Comparison of ENCODE assay signal across 8 cellular contexts in the genomic region with DNA sequence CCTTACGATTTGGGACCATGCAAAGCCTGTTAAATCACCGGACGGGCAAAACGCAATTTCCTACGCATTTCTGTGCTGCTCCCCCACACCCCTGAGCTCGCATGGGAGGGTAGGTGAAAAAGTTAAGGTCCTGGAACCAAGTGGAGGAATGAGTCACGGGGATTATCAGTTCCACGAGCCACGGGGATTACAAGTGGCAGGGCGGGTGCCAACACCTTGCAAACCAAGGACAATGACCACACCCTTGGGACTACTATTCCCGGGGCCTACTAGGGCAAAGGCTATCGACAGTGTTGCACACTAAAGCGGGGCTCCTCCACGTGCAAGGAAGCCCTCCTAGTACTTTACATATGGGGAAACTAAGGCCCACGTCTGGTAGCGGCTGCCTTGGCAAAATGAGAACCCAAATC. TPM values are rescaled to one million over a fixed set of nuclear protein-coding genes. Genes with fewer than 3 reads are reported as not detected.
DNase-seq lines count a peak whose midpoint lies in the region; ATAC-seq, FAIRE-seq and TF ChIP-seq lines count a peak whose summit lies in the region.

No MANE protein-coding gene starts in this region.

- intact Hi-C loops in thyroid gland (cut with DNase I): loop anchor here (5.0 to 10.0 kb wide), 2 partner anchors 61 to 198 kb away; a partner anchor contains a TSS

- TF ChIP-seq CTCF in thyroid gland (IDR thresholded peaks at IDR 0.05) (no peak), GM10266 (IDR thresholded peaks at IDR 0.05; ENCODE audit: control insufficient read depth, insufficient read depth, low read depth, missing control alignments) (no peak)

- no peak for DNase-seq in GM12892 (ENCODE audit: insufficient read length)
- peak; percentile 9 for DNase-seq in mesendoderm
- peak; percentile 90 for DNase-seq in thyroid gland
- no peak for DNase-seq in GM10266 (ENCODE audit: extremely low spot score)
- DNase-seq in OCI-M2 (lab: John Stamatoyannopoulos, UW; ENCODE audit: unreplicated experiment): no peak

- H4K5ac ChIP-seq in mesendoderm (ENCODE audit: low read length): no peak overlapping the region

- peak overlapping the region; percentile 20 for H3K18ac ChIP-seq in mesendoderm (ENCODE audit: low read length)

- H3K79me2 ChIP-seq in mesendoderm (ENCODE audit: control insufficient read depth, insufficient read depth, low read length): no peaks in the 10 kb centered on the region

- WGBS in mesendoderm (ENCODE audit: extremely low coverage, insufficient coverage, low lambda C conversion rate): no CpG with 5 or more reads among the region's 16 CpGs
- WGBS in thyroid gland, 2 donors: 8 to 12% methylated on average over 12 to 15 of the region's 16 CpGs

- H2BK15ac ChIP-seq in mesendoderm (replicated peaks; ENCODE audit: low read depth): no peak overlapping the region

- peak overlapping the region; percentile 86 for H3K27ac ChIP-seq in duodenal mucosa (ENCODE audit: low read depth, low read length)
- H3K27ac ChIP-seq in mesendoderm (ENCODE audit: low read depth, low read length): no peak overlapping the region
- peak overlapping the region; percentile 62 to 89 (median 80) for H3K27ac ChIP-seq in thyroid gland

- no peak for TF ChIP-seq POLR2A in GM12892 (IDR thresholded peaks at IDR 0.05; ENCODE audit: low read depth, low read length)
- TF ChIP-seq POLR2A in thyroid gland (IDR thresholded peaks at IDR 0.05): no peak

- no peaks in the 10 kb centered on the region for H3K27me3 ChIP-seq in duodenal mucosa (ENCODE audit: control insufficient read depth in 1 of 2, insufficient read depth in 2 of 2, low read length in 2 of 2)
- H3K27me3 ChIP-seq in mesendoderm (ENCODE audit: insufficient read depth, low read length, poor library complexity): no peaks in the 10 kb centered on the region
- H3K27me3 ChIP-seq in thyroid gland: no peaks in the 10 kb centered on the region

- peak; percentile 12 for ATAC-seq in HG02885 (IDR thresholded peaks at IDR 0.05; ENCODE audit: poor library complexity, unreplicated experiment)
- ATAC-seq in SK-N-SH treated with all-trans-retinoic acid at 6 μM for 48 hours: peak; percentile 34

- peaks cover 4% of the 10 kb centered on the region for H3K79me1 ChIP-seq in mesendoderm (ENCODE audit: low read length)

- peak; percentile 27 for FAIRE-seq in GM12892 (lab: Jason Lieb, UNC)

- peak overlapping the region; percentile 55 to 95 for H3K9ac ChIP-seq in duodenal mucosa (ENCODE audit: low read depth in 1 of 2, low read length in 2 of 2)
- peak overlapping the region; percentile 78 for H3K9ac ChIP-seq in mesendoderm (ENCODE audit: low read length)

- H3K4me1 ChIP-seq in duodenal mucosa (ENCODE audit: control insufficient read depth in 1 of 2, insufficient read depth in 2 of 2, low read length in 2 of 2) (peaks cover 19% of the 10 kb centered on the region in 2 donors), mesendoderm (ENCODE audit: control insufficient read depth, low read depth, low read length) (peaks cover 6% of the 10 kb centered on the region), thyroid gland (peaks cover 13 to 35% of the 10 kb centered on the region in 2 donors)

- H4K8ac ChIP-seq in mesendoderm (ENCODE audit: low read depth, low read length): no peak overlapping the region

- H3K4me2 ChIP-seq in mesendoderm (ENCODE audit: low read length): peak overlapping the region; percentile 72

- H3K56ac ChIP-seq in mesendoderm (ENCODE audit: low read length): peak overlapping the region; percentile 89

- peak overlapping the region; percentile 68 for H3K23ac ChIP-seq in mesendoderm (ENCODE audit: low read length)

- no peaks in the 10 kb centered on the region for H3K9me3 ChIP-seq in duodenal mucosa (ENCODE audit: control insufficient read depth in 1 of 2, low read length in 2 of 2)
- H3K9me3 ChIP-seq in thyroid gland: no peaks in the 10 kb centered on the region

- no peak overlapping the region for H3K4ac ChIP-seq in mesendoderm (ENCODE audit: low read depth, low read length)

- H3K4me3 ChIP-seq in duodenal mucosa (ENCODE audit: low read depth in 1 of 2, low read length in 2 of 2) (peak overlapping the region; percentile 93 to 95), mesendoderm (ENCODE audit: low read length) (peak overlapping the region; percentile 60), thyroid gland (replicated peaks in 1 of 3) (peak overlapping the region; percentile 56 to 91 (median 65))

- no peak overlapping the region for H2BK120ac ChIP-seq in mesendoderm (ENCODE audit: low read depth, low read length)

- peak overlapping the region; percentile 4 for H2BK5ac ChIP-seq in mesendoderm (ENCODE audit: low read length)

- H2AK5ac ChIP-seq in mesendoderm (ENCODE audit: low read length): peak overlapping the region; percentile 61

- H3K36me3 ChIP-seq in duodenal mucosa (ENCODE audit: control insufficient read depth in 1 of 2, insufficient read depth in 2 of 2, low read length in 2 of 2) (peaks cover 25 to 46% of the 10 kb centered on the region in 2 donors), mesendoderm (ENCODE audit: control insufficient read depth, insufficient read depth, low read length) (peaks cover 1% of the 10 kb centered on the region), thyroid gland (peaks cover 19 to 22% of the 10 kb centered on the region in 2 donors)

TF ChIP-seq in SK-N-SH treated with all-trans-retinoic acid at 6 μM for 48 hours, 23 proteins besides CTCF, POLR2A, EP300 and RAD21:
- TF ChIP-seq BACH2 (CRISPR knock-in tag; IDR thresholded peaks at IDR 0.05; ENCODE audit: borderline replicate concordance) (no peak), ARNTL (CRISPR knock-in tag; IDR thresholded peaks at IDR 0.05; ENCODE audit: borderline replicate concordance, low read depth) (no peak), ISL1 (CRISPR knock-in tag; IDR thresholded peaks at IDR 0.05) (no peak)
TF ChIP-seq in SK-N-SH treated with all-trans-retinoic acid at 6 μM for 48 hours: peak in this region for 0.

RNA-seq across cellular contexts. Expression of a gene that starts 0.4 kb away (rescaled TPM):
- polyA plus RNA-seq in GM12892 (2012; ENCODE audit: missing spikeins): 21.8 TPM
- 6.9 TPM for polyA plus RNA-seq in mesendoderm (2013, experiment 1 of 2)
- 7.5 TPM for polyA plus RNA-seq in mesendoderm (2013, experiment 2 of 2)
- 100 to 1,000 TPM in 3 of 4 donors, 10 to 100 TPM in 1; 88.2 to 253 (median 182) TPM for total RNA-seq in thyroid gland

RNA-seq across cellular contexts. Expression of a gene that starts 0.7 kb away (rescaled TPM):
- polyA plus RNA-seq in GM12892 (2012; ENCODE audit: missing spikeins): 11.5 TPM
- 5.0 TPM for polyA plus RNA-seq in mesendoderm (2013, experiment 1 of 2)
- polyA plus RNA-seq in mesendoderm (2013, experiment 2 of 2): 4.7 TPM
- 10 to 100 TPM; 23.4 to 34.5 (median 31.4) TPM for total RNA-seq in thyroid gland

RNA-seq across cellular contexts. Expression of a gene that starts 26.1 kb away (rescaled TPM):
- 46.3 TPM for polyA plus RNA-seq in GM12892 (2012; ENCODE audit: missing spikeins)
- 40.7 TPM for polyA plus RNA-seq in mesendoderm (2013, experiment 1 of 2)
- 39.8 TPM for polyA plus RNA-seq in mesendoderm (2013, experiment 2 of 2)
- total RNA-seq in thyroid gland: 100 to 1,000 TPM; 146 to 207 (median 162) TPM

RNA-seq across cellular contexts. Expression of a gene that starts 56.3 kb away (rescaled TPM):
- 108 TPM for polyA plus RNA-seq in GM12892 (2012; ENCODE audit: missing spikeins)
- 110 TPM for polyA plus RNA-seq in mesendoderm (2013, experiment 1 of 2)
- polyA plus RNA-seq in mesendoderm (2013, experiment 2 of 2): 113 TPM
- 100 to 1,000 TPM; 155 to 257 (median 225) TPM for total RNA-seq in thyroid gland

Comparison
In these comparisons a context has a peak if more than half of its experiments do, and no peak if none do; other contexts are left out.
1. DNase-seq: peak in mesendoderm (single experiment) and thyroid gland (2 of 2); none in GM12892 (single experiment), GM10266 (single experiment) and OCI-M2 (single experiment).
2. Peak in every context shown above with its lines, with median percentiles within 50 percentile points of each other: H3K4me3 ChIP-seq.